ENCODE assay signal across 9 cellular contexts in genomic region chr5:180807654-180808414, GRCh38. TPM values are rescaled to one million over a fixed set of nuclear protein-coding genes. Genes with fewer than 3 reads are reported as not detected.
DNase-seq lines count a peak whose midpoint lies in the region; ATAC-seq and TF ChIP-seq lines count a peak whose summit lies in the region.
"Had no signal": no experiment of that assay in that cellular context is flagged by ENCODE, and none has a peak within 500 bp of the region (broad histone marks: within the 10 kb centered on the region; RNA-seq: fewer than 3 reads in every experiment).

No MANE protein-coding gene starts in this region.

- peak overlapping the region; percentile 56 to 97 for H3K27ac ChIP-seq in left lung
- peak overlapping the region; percentile 79 for H3K27ac ChIP-seq in thymus (ENCODE audit: low read depth)
- H3K27ac ChIP-seq: C4-2B had no signal

- H3K9me3 Mint-ChIP-seq in activated CD4-positive, alpha-beta T cell treated with anti-CD3 and anti-CD28 coated beads, Interleukin-2, amount 10 ng/mL, durations not matched to agents 24 days and 14 days, result no peaks in the 10 kb centered on the region
- H3K9me3 Mint-ChIP-seq in activated naive CD8-positive, alpha-beta T cell treated with anti-CD3 and anti-CD28 coated beads, Interleukin-2, amount 10 ng/mL, durations not matched to agents 7 days and 5 days, result no peaks in the 10 kb centered on the region

- H3K27me3 ChIP-seq in left lung (no peaks in the 10 kb centered on the region), thymus (ENCODE audit: control insufficient read depth, insufficient read depth) (no peaks in the 10 kb centered on the region)

- ATAC-seq in activated naive CD8-positive, alpha-beta T cell treated with anti-CD3 and anti-CD28 coated beads, Interleukin-2, amount 10 ng/mL, durations not matched to agents 7 days and 5 days (ENCODE audit: low read depth), result no peak
- no peak for ATAC-seq in left lung

- H3K4me1 Mint-ChIP-seq in activated CD4-positive, alpha-beta T cell treated with anti-CD3 and anti-CD28 coated beads, Interleukin-2, amount 10 ng/mL, durations not matched to agents 24 days and 14 days, result peaks cover 60% of the 10 kb centered on the region
- peaks cover 45% of the 10 kb centered on the region for H3K4me1 Mint-ChIP-seq in activated naive CD8-positive, alpha-beta T cell treated with anti-CD3 and anti-CD28 coated beads, Interleukin-2, amount 10 ng/mL, durations not matched to agents 7 days and 5 days

- no peaks in the 10 kb centered on the region for H3K27me3 Mint-ChIP-seq in activated CD4-positive, alpha-beta T cell treated with anti-CD3 and anti-CD28 coated beads, Interleukin-2, amount 10 ng/mL, durations not matched to agents 24 days and 14 days
- no peaks in the 10 kb centered on the region for H3K27me3 Mint-ChIP-seq in activated naive CD8-positive, alpha-beta T cell treated with anti-CD3 and anti-CD28 coated beads, Interleukin-2, amount 10 ng/mL, durations not matched to agents 7 days and 5 days

- peaks cover 42 to 84% of the 10 kb centered on the region in 2 donors for H3K4me1 ChIP-seq in left lung
- peaks cover 44% of the 10 kb centered on the region for H3K4me1 ChIP-seq in thymus (ENCODE audit: control insufficient read depth, insufficient read depth, low read length)

- POLR2A ChIA-PET in activated naive CD8-positive, alpha-beta T cell treated with anti-CD3 and anti-CD28 coated beads, Interleukin-2, amount 10 ng/mL, durations not matched to agents 7 days and 5 days (lab: Charles Lee), result interaction anchor here (0.5 to 10.4 kb wide), 4 partner anchors 9 to 52 kb away, joined by 3 to 170 read pairs (median 4); no protein-coding TSS in a partner anchor

- peak overlapping the region; percentile 99 for H3K27ac Mint-ChIP-seq in activated CD4-positive, alpha-beta T cell treated with anti-CD3 and anti-CD28 coated beads, Interleukin-2, amount 10 ng/mL, durations not matched to agents 24 days and 14 days
- peak overlapping the region; percentile 100 for H3K27ac Mint-ChIP-seq in activated naive CD8-positive, alpha-beta T cell treated with anti-CD3 and anti-CD28 coated beads, Interleukin-2, amount 10 ng/mL, durations not matched to agents 7 days and 5 days

- peak overlapping the region in 1 of 2 donors; percentile 99 for H3K4me3 ChIP-seq in left lung
- H3K4me3 ChIP-seq in thymus (ENCODE audit: low read length), result peak overlapping the region; percentile 33

- DNase-seq in activated CD4-positive, alpha-beta T cell treated with anti-CD3 and anti-CD28 coated beads, Interleukin-2, amount 10 ng/mL, durations not matched to agents 24 days and 14 days, result no peak
- DNase-seq in activated CD4-positive, alpha-beta T cell treated with anti-CD3 and anti-CD28 coated beads for 1 hour, result no peak
- DNase-seq in activated naive CD8-positive, alpha-beta T cell treated with anti-CD3 and anti-CD28 coated beads, Interleukin-2, amount 10 ng/mL, durations not matched to agents 7 days and 5 days, result no peak
- DNase-seq in left lung (peak in 1 of 2 donors; percentile 22), T-helper 9 cell (no peak), pons (ENCODE audit: low spot score) (no peak)
- DNase-seq in activated CD4-positive, alpha-beta T cell treated with anti-CD3 and anti-CD28 coated beads, Interleukin-2, amount 50 U/mL, for 48 hours, result no peak

- H3K36me3 ChIP-seq in left lung (peaks cover 0 to 19% of the 10 kb centered on the region in 2 donors), thymus (ENCODE audit: control insufficient read depth, insufficient read depth) (no peaks in the 10 kb centered on the region)

- WGBS in thymus, result 34% methylated on average over 6 of the region's 6 CpGs

- peak overlapping the region; percentile 78 for H3K4me3 Mint-ChIP-seq in activated CD4-positive, alpha-beta T cell treated with anti-CD3 and anti-CD28 coated beads, Interleukin-2, amount 10 ng/mL, durations not matched to agents 24 days and 14 days
- peak overlapping the region; percentile 88 for H3K4me3 Mint-ChIP-seq in activated naive CD8-positive, alpha-beta T cell treated with anti-CD3 and anti-CD28 coated beads, Interleukin-2, amount 10 ng/mL, durations not matched to agents 7 days and 5 days

- intact Hi-C loops in activated CD4-positive, alpha-beta T cell treated with anti-CD3 and anti-CD28 coated beads, Interleukin-2, amount 10 ng/mL, durations not matched to agents 24 days and 14 days (cut with micrococcal nuclease), result loop anchor here (10.0 kb wide), 3 partner anchors 313 to 1183 kb away; partner anchors contain the start of genes CNOT6 and HNRNPH1
- intact Hi-C loops in left lung (cut with DNase I), result no loop called here

- H3K36me3 Mint-ChIP-seq in activated CD4-positive, alpha-beta T cell treated with anti-CD3 and anti-CD28 coated beads, Interleukin-2, amount 10 ng/mL, durations not matched to agents 24 days and 14 days (ENCODE audit: low read depth), result peaks cover 30% of the 10 kb centered on the region
- H3K36me3 Mint-ChIP-seq in activated naive CD8-positive, alpha-beta T cell treated with anti-CD3 and anti-CD28 coated beads, Interleukin-2, amount 10 ng/mL, durations not matched to agents 7 days and 5 days, result peaks cover 29% of the 10 kb centered on the region

- TF ChIP-seq CTCF in left lung (IDR thresholded peaks at IDR 0.05), result no peak

- H3K9me3 ChIP-seq in left lung, result no peaks in the 10 kb centered on the region
- no peaks in the 10 kb centered on the region for H3K9me3 ChIP-seq in thymus (ENCODE audit: control insufficient read depth)

RNA-seq across cellular contexts. Expression of gene MGAT1, which starts 5.2 kb away (rescaled TPM):
- 119 and 122 TPM in 2 replicates for total RNA-seq in activated CD4-positive, alpha-beta T cell treated with anti-CD3 and anti-CD28 coated beads, Interleukin-2, amount 10 ng/mL, durations not matched to agents 24 days and 14 days
- 100 to 1,000 TPM; 177 to 186 TPM for total RNA-seq in activated naive CD8-positive, alpha-beta T cell treated with anti-CD3 and anti-CD28 coated beads, Interleukin-2, amount 10 ng/mL, durations not matched to agents 7 days and 5 days
- 100 to 1,000 TPM; 160 to 263 TPM for total RNA-seq in left lung
- polyA plus RNA-seq in thymus, result 129 TPM

RNA-seq across cellular contexts. Expression of gene ZFP62, which starts 53.2 kb away (rescaled TPM):
- total RNA-seq in activated CD4-positive, alpha-beta T cell treated with anti-CD3 and anti-CD28 coated beads, Interleukin-2, amount 10 ng/mL, durations not matched to agents 24 days and 14 days, result 26.7 and 28.0 TPM in 2 replicates
- 10 to 100 TPM; 42.3 to 42.7 TPM for total RNA-seq in activated naive CD8-positive, alpha-beta T cell treated with anti-CD3 and anti-CD28 coated beads, Interleukin-2, amount 10 ng/mL, durations not matched to agents 7 days and 5 days
- 10 to 100 TPM; 21.4 to 22.1 TPM for total RNA-seq in left lung
- polyA plus RNA-seq in thymus, result 48.6 TPM
